Comparison of ENCODE assay signal across 8 cellular contexts in the genomic region with DNA sequence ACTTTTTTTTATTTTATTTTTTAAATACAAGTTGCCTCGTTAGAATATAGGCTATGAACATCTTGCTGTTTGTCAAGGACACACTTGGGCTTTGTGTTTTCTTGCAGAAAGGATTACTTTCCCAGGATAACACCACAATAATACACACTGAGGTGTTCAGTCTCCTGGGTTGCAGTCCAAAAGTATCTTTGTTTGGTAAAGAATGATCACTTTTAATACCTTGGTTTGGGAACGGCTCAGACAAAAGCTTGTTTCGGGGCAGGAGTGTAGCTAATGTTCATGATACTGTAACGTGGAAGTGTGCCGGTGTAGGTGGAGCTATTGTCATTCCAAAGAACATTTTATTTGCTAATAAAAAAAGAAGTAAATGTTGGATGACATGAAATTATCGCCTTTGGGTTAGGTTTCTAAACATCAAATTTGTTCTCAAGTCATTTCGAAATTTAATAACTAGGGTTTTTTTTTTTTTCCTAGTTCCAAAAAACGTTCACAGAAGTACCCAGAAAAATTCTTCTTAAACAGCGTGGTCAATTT. TPM values are rescaled to one million over a fixed set of nuclear protein-coding genes. Genes with fewer than 3 reads are reported as not detected.
A peak's percentile ranks its signal among the peaks of the same experiment; 100 is the strongest.
DNase-seq lines count a peak whose midpoint lies in the region; ATAC-seq and TF ChIP-seq lines count a peak whose summit lies in the region.

No MANE protein-coding gene starts in this region.

- peak overlapping the region; percentile 55 for H3K4me3 ChIP-seq in cardiac muscle cell
- peak overlapping the region; percentile 65 for H3K4me3 ChIP-seq in astrocyte of the spinal cord (ENCODE audit: low read depth, low read length)
- H3K4me3 ChIP-seq in lung, result peak overlapping the region; percentile 36
- peak overlapping the region; percentile 55 to 60 for H3K4me3 ChIP-seq in uterus

- H3K27me3 ChIP-seq in cardiac muscle cell, result no peaks in the 10 kb centered on the region
- H3K27me3 ChIP-seq in lung (ENCODE audit: control insufficient read depth, insufficient read depth), result no peaks in the 10 kb centered on the region
- no peaks in the 10 kb centered on the region for H3K27me3 ChIP-seq in uterus

- no peaks in the 10 kb centered on the region for H3K36me3 ChIP-seq in cardiac muscle cell
- H3K36me3 ChIP-seq in lung (ENCODE audit: control insufficient read depth in 2 of 2, insufficient read depth in 2 of 2, low read length in 2 of 2), result no peaks in the 10 kb centered on the region
- H3K36me3 ChIP-seq in uterus, result no peaks in the 10 kb centered on the region

- no peak for ATAC-seq in Right ventricle myocardium inferior
- ATAC-seq in lung (ENCODE audit: insufficient read depth, low FRiP score), result no peak
- ATAC-seq in HG02884 (IDR thresholded peaks at IDR 0.05; ENCODE audit: unreplicated experiment), result no peak

- H3K9me3 ChIP-seq in cardiac muscle cell (ENCODE audit: low read depth) (no peaks in the 10 kb centered on the region), lung (ENCODE audit: control insufficient read depth in 2 of 2, insufficient read depth in 1 of 2, low read length in 1 of 2) (no peaks in the 10 kb centered on the region), uterus (no peaks in the 10 kb centered on the region)

- H3K4me1 ChIP-seq in cardiac muscle cell (ENCODE audit: low read depth), result peaks cover 5% of the 10 kb centered on the region
- peaks cover 10 to 34% of the 10 kb centered on the region in 2 donors for H3K4me1 ChIP-seq in lung (ENCODE audit: control insufficient read depth in 2 of 2, insufficient read depth in 2 of 2, low read length in 2 of 2)
- H3K4me1 ChIP-seq in uterus, result peaks cover 0 to 5% of the 10 kb centered on the region in 2 donors

- no peak for DNase-seq in cardiac muscle cell (ENCODE audit: low read depth in 1 of 2, low spot score in 1 of 2)
- no peak for DNase-seq in Right ventricle myocardium inferior (ENCODE audit: missing footprints)
- DNase-seq in astrocyte of the spinal cord (ENCODE audit: low read depth, low spot score), result no peak
- DNase-seq in lung (ENCODE audit: low spot score), result no peak
- DNase-seq in uterus, result no peak
- DNase-seq in pons (ENCODE audit: low spot score), result no peak
- DNase-seq in Ammon's horn (ENCODE audit: low spot score), result no peak

- in situ Hi-C loops in astrocyte of the spinal cord (cut with HindIII; ENCODE audit: low sequenced_read_pairs), result no loop called here

- no peak for TF ChIP-seq POLR2A in uterus (IDR thresholded peaks at IDR 0.05)

- TF ChIP-seq CTCF in cardiac muscle cell (IDR thresholded peaks at IDR 0.05; ENCODE audit: low read depth, low read length), result no peak
- no peak for TF ChIP-seq CTCF in astrocyte of the spinal cord (IDR thresholded peaks at IDR 0.05; ENCODE audit: low read depth, low read length)
- TF ChIP-seq CTCF in lung (IDR thresholded peaks at IDR 0.05; ENCODE audit: control extremely low read depth, extremely low read depth), result no peak
- TF ChIP-seq CTCF in uterus (IDR thresholded peaks at IDR 0.05), result no peak

- intact Hi-C loops in Right ventricle myocardium inferior (cut with DNase I) (loop anchor here (10.0 kb wide), 2 partner anchors 311 to 479 kb away; partner anchors contain the start of genes GTF2I and TMEM270), uterus (cut with DNase I; ENCODE audit: low total_unique reads) (no loop called here)

- 11 to 14% methylated on average over 9 of the region's 9 CpGs for WGBS in lung, 2 donors

- H3K27ac ChIP-seq in cardiac muscle cell (peak overlapping the region; percentile 98), lung (ENCODE audit: low read depth in 1 of 2, low read length in 1 of 2) (no peak overlapping the region), uterus (peak overlapping the region; percentile 85 to 92)

RNA-seq across cellular contexts. Expression of gene EIF4H, which starts 1.2 kb away (rescaled TPM):
- total RNA-seq in cardiac muscle cell, result 314 and 330 TPM in 2 replicates
- polyA plus RNA-seq in cardiac muscle cell, result 323 and 395 TPM in 2 replicates
- total RNA-seq in Right ventricle myocardium inferior, result 172 TPM
- 100 to 1,000 TPM; 228 to 250 TPM for total RNA-seq in lung
- polyA plus RNA-seq in lung, result 100 to 1,000 TPM; 125 to 217 TPM
- 100 to 1,000 TPM; 122 to 257 (median 193) TPM for total RNA-seq in uterus

RNA-seq across cellular contexts. Expression of gene LAT2, which starts 34.5 kb away (rescaled TPM):
- 0.63 and 1.1 TPM in 2 replicates for total RNA-seq in cardiac muscle cell
- polyA plus RNA-seq in cardiac muscle cell, result 0.86 and 0.94 TPM in 2 replicates
- total RNA-seq in Right ventricle myocardium inferior, result 3.4 TPM
- 10 to 100 TPM; 11.2 to 37.9 TPM for total RNA-seq in lung
- 100 to 1,000 TPM in 1 of 2 donors, 10 to 100 TPM in 1; 19.5 to 110 TPM for polyA plus RNA-seq in lung
- 10 to 100 TPM in 1 of 4 donors, 1 to 10 TPM in 3; 2.1 to 14.4 (median 6.0) TPM for total RNA-seq in uterus

Comparison
In these comparisons a context has a peak if more than half of its experiments do, and no peak if none do; other contexts are left out.
1. H3K27ac ChIP-seq: peak in cardiac muscle cell (single experiment) and uterus (2 of 2); none in lung (0 of 2).
2. Peak in every context shown above with its lines, with median percentiles within 50 percentile points of each other: H3K4me3 ChIP-seq.